8 cellular contexts compared by ENCODE assay signal in the genomic region with DNA sequence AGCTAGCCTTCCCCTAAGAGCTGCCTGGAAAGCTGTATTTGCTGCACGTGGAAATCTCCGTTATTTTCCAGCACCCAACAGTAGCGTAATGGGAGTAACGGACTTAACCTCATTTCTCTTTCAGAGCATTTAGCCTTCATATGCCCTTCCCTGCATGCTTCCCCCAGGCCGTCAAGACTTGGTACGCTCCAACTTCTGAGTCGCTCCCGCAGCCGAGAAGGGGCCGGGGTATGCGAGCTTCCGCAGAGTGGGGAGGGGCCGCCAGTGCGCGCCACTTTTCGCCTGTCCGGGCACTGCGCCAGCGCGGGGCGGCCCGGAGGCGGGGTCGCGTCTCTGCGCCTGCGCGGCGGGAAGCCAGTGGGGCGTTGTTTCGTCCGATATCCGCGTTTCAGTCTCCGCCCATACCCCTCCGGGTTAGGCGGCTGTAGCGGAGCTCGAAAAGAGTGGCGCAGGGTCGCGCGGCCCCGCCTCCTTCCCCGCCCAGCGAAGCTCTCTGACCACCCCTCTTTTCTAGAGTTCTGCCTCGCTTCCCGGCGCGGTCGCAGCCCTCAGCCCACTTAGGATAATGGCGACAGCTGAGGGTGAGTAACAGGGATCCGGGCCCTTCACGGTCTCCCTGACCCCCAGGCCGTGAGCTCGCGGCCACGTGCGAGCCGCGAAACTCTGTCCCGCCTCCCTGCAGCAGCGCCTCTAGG. TPM values are rescaled to one million over a fixed set of nuclear protein-coding genes. Genes with fewer than 3 reads are reported as not detected.
DNase-seq lines count a peak whose midpoint lies in the region; ATAC-seq, FAIRE-seq and TF ChIP-seq lines count a peak whose summit lies in the region.

A gene with protein sequence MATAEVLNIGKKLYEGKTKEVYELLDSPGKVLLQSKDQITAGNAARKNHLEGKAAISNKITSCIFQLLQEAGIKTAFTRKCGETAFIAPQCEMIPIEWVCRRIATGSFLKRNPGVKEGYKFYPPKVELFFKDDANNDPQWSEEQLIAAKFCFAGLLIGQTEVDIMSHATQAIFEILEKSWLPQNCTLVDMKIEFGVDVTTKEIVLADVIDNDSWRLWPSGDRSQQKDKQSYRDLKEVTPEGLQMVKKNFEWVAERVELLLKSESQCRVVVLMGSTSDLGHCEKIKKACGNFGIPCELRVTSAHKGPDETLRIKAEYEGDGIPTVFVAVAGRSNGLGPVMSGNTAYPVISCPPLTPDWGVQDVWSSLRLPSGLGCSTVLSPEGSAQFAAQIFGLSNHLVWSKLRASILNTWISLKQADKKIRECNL (plus strand): TSS at position 513 of the 695 bp plus-strand sequence. CDS start 53 bp downstream, at position 566.

- POLR2A ChIA-PET in H1 (lab: Charles Lee; ENCODE audit: partially characterized antibody), result interaction anchor here (0.9 to 7.7 kb wide), 20 partner anchors 13 to 542 kb away, joined by 3 to 121 read pairs (median 7); partner anchors contain the start of genes AASDH, ARL9, NOA1 and POLR2B

- H4K20me1 ChIP-seq in H1 (replicated peaks in 1 of 2; ENCODE audit: control insufficient read depth in 1 of 2, insufficient read depth in 2 of 2, low read length in 2 of 2), result peaks cover 16 to 18% of the 10 kb centered on the region in 2 experiments

- H3K4me2 ChIP-seq in H1 (ENCODE audit: insufficient read depth in 1 of 2, low read depth in 2 of 2, low read length in 2 of 2), result peak within 1 kb of the TSS; percentile 82 to 91
- peak within 1 kb of the TSS; percentile 96 for H3K4me2 ChIP-seq in mesendoderm (ENCODE audit: low read length)

- H3K36me3 ChIP-seq in H1 (ENCODE audit: control insufficient read depth in 2 of 4, insufficient read depth in 4 of 4, low read length in 3 of 4) (peaks cover 0 to 15% (median 0%) of the 10 kb centered on the region in 4 experiments; a peak in 1 of 8 replicates), mesendoderm (ENCODE audit: control insufficient read depth, insufficient read depth, low read length) (no peaks in the 10 kb centered on the region)

- peak in 1 of 2 experiments; percentile 88; a peak in 2 of 3 replicates for TF ChIP-seq EP300 in H1 (IDR thresholded peaks at IDR 0.05; ENCODE audit: borderline replicate concordance in 1 of 2, low read depth in 2 of 2, low read length in 2 of 2)

- 2% methylated on average over 47 of the region's 63 CpGs; no CpG with 5 or more reads in 1 of the 2 experiments for WGBS in H1 (ENCODE audit: extremely low coverage in 1 of 2, insufficient coverage in 1 of 2, insufficient read length in 1 of 2, insufficient replicate concordance in 2 of 2, low coverage in 1 of 2, low lambda C conversion rate in 2 of 2, missing lambda C conversion rate in 1 of 2), 2 experiments
- WGBS in mesendoderm (ENCODE audit: extremely low coverage, insufficient coverage, low lambda C conversion rate), result no CpG with 5 or more reads among the region's 63 CpGs

- no peak for TF ChIP-seq RAD21 in H1 (IDR thresholded peaks at IDR 0.05 in 1 of 2, conservative IDR thresholded peaks at IDR 0.05 in 1 of 2; ENCODE audit: low read depth in 2 of 2, low read length in 2 of 2)

- peak within 1 kb of the TSS; percentile 90 for H2BK12ac ChIP-seq in H1 (ENCODE audit: low read depth, low read length)

- H3K23ac ChIP-seq in H1 (ENCODE audit: insufficient read length), result no peak within 1 kb of the TSS
- H3K23ac ChIP-seq in mesendoderm (ENCODE audit: low read length), result no peak within 1 kb of the TSS

- no peaks in the 10 kb centered on the region for H3K27me3 ChIP-seq in H1 (replicated peaks in 1 of 4; ENCODE audit: control insufficient read depth in 3 of 4, extremely low read depth in 1 of 4, insufficient read depth in 3 of 4, low read length in 3 of 4)
- no peaks in the 10 kb centered on the region for H3K27me3 ChIP-seq in mesendoderm (ENCODE audit: insufficient read depth, low read length, poor library complexity)

- peak within 1 kb of the TSS; percentile 92 for H3K27ac ChIP-seq in H1 (ENCODE audit: low read depth, low read length)
- peak within 1 kb of the TSS; percentile 88 for H3K27ac ChIP-seq in mesendoderm (ENCODE audit: low read depth, low read length)

- no peak within 1 kb of the TSS for H3K14ac ChIP-seq in H1 (ENCODE audit: insufficient read length)

- TF ChIP-seq POLR2A in H1 (IDR thresholded peaks at IDR 0.05; ENCODE audit: control extremely low read depth in 1 of 2, low read depth in 2 of 2, low read length in 2 of 2), result peak; percentile 30 to 52; a peak in 2 of 3 replicates

- DNase-seq in COLO668 (lab: John Stamatoyannopoulos, UW; ENCODE audit: unreplicated experiment) (peak; percentile 94), HT1080 (ENCODE audit: low read depth) (peak; percentile 96), NOMO-1 treated with DMSO at 0.1 percent for 48 hours (lab: John Stamatoyannopoulos, UW; ENCODE audit: unreplicated experiment) (peak; percentile 90), H1 (ENCODE audit: low read depth in 1 of 2, low spot score in 2 of 2) (peak; percentile 94 to 98), mesendoderm (peak; percentile 98)
- DNase-seq in activated CD8-positive, alpha-beta memory T cell treated with anti-CD3 and anti-CD28 coated beads for 48 hours (ENCODE audit: low read depth in 2 of 3, low spot score in 2 of 3), result peak; percentile 94 to 97 (median 97)
- peak; percentile 88 for DNase-seq in stimulated activated CD8-positive, alpha-beta memory T cell treated with anti-CD3 and anti-CD28 coated beads, Interleukin-15, amount 100 ng/mL, for 1 hour (ENCODE audit: low read depth)

- H2BK15ac ChIP-seq in H1 (ENCODE audit: low read length), result 0 out of 2 replicates have a peak within 1 kb of the TSS, but pooled peaks have one; percentile 65
- H2BK15ac ChIP-seq in mesendoderm (replicated peaks; ENCODE audit: low read depth), result no peak within 1 kb of the TSS

- H3K9ac ChIP-seq in H1 (replicated peaks in 1 of 4; ENCODE audit: extremely low read depth in 1 of 4, low read depth in 3 of 4, low read length in 3 of 4) (peak within 1 kb of the TSS; percentile 88 to 98 (median 92)), mesendoderm (ENCODE audit: low read length) (peak within 1 kb of the TSS; percentile 97)

- H3K4me1 ChIP-seq in H1 (replicated peaks in 1 of 4; ENCODE audit: control insufficient read depth in 3 of 4, insufficient read depth in 4 of 4, low read length in 3 of 4) (peaks cover 0 to 2% (median 1%) of the 10 kb centered on the region in 4 experiments; a peak in 5 of 7 replicates), mesendoderm (ENCODE audit: control insufficient read depth, low read depth, low read length) (peaks cover 4% of the 10 kb centered on the region)

- H2BK5ac ChIP-seq in H1 (ENCODE audit: low read depth, low read length), result peak within 1 kb of the TSS; percentile 95
- H2BK5ac ChIP-seq in mesendoderm (ENCODE audit: low read length), result peak within 1 kb of the TSS; percentile 81

- H4K5ac ChIP-seq in H1 (ENCODE audit: insufficient read length, low read depth, low read length) (peak within 1 kb of the TSS; percentile 94), mesendoderm (ENCODE audit: low read length) (no peak within 1 kb of the TSS)

- H3K79me1 ChIP-seq in H1 (ENCODE audit: low read depth, low read length) (no peaks in the 10 kb centered on the region), mesendoderm (ENCODE audit: low read length) (no peaks in the 10 kb centered on the region)

- no peak within 1 kb of the TSS for H2BK20ac ChIP-seq in H1 (ENCODE audit: low read length)

- peak within 1 kb of the TSS; percentile 81; the same call in 1 of the 2 replicates for H2AFZ ChIP-seq in H1 (ENCODE audit: low read length)

- no peaks in the 10 kb centered on the region for H3K9me3 ChIP-seq in H1 (ENCODE audit: insufficient read depth in 2 of 2, low read depth in 1 of 2, low read length in 1 of 2)

- H4K91ac ChIP-seq in H1 (replicated peaks; ENCODE audit: insufficient read length, low read length), result peak within 1 kb of the TSS; percentile 97

- H3K4ac ChIP-seq in H1 (replicated peaks; ENCODE audit: insufficient read length, low read depth, low read length), result peak within 1 kb of the TSS; percentile 91
- H3K4ac ChIP-seq in mesendoderm (ENCODE audit: low read depth, low read length), result peak within 1 kb of the TSS; percentile 85

- ATAC-seq in GM21360 (IDR thresholded peaks at IDR 0.05; ENCODE audit: unreplicated experiment), result peak; percentile 67

- peaks cover 15% of the 10 kb centered on the region for H3K23me2 ChIP-seq in H1 (ENCODE audit: low read depth, low read length)

- peak in 1 of 3 experiments; percentile 1; a peak in 1 of 4 replicates for TF ChIP-seq CTCF in H1 (IDR thresholded peaks at IDR 0.05; ENCODE audit: control extremely low read depth in 1 of 3, insufficient read depth in 1 of 3, low read depth in 1 of 3, low read length in 3 of 3)

- FAIRE-seq in H1 (lab: Jason Lieb, UNC), result no peak

- H3K79me2 ChIP-seq in H1 (ENCODE audit: control insufficient read depth in 1 of 2, insufficient read depth in 2 of 2, low read length in 2 of 2) (peaks cover 54 to 92% of the 10 kb centered on the region in 2 experiments), mesendoderm (ENCODE audit: control insufficient read depth, insufficient read depth, low read length) (peaks cover 78% of the 10 kb centered on the region)

- peak within 1 kb of the TSS; percentile 87 to 96 (median 90) for H3K4me3 ChIP-seq in H1 (ENCODE audit: extremely low read depth in 1 of 4, insufficient read depth in 2 of 4, low read depth in 3 of 4, low read length in 4 of 4)
- H3K4me3 ChIP-seq in mesendoderm (ENCODE audit: low read length), result peak within 1 kb of the TSS; percentile 95

- H4K8ac ChIP-seq in H1 (ENCODE audit: extremely low read depth, insufficient read depth, low read length) (peak within 1 kb of the TSS; percentile 93), mesendoderm (ENCODE audit: low read depth, low read length) (peak within 1 kb of the TSS; percentile 7)

- H3K18ac ChIP-seq in H1 (ENCODE audit: extremely low read depth, low read length) (peak within 1 kb of the TSS; percentile 97), mesendoderm (ENCODE audit: low read length) (peak within 1 kb of the TSS; percentile 97)

- H2BK120ac ChIP-seq in H1 (replicated peaks; ENCODE audit: low read depth, low read length), result peak within 1 kb of the TSS; percentile 33
- H2BK120ac ChIP-seq in mesendoderm (ENCODE audit: low read depth, low read length), result no peak within 1 kb of the TSS

- CTCF ChIA-PET in H1 (lab: Charles Lee; ENCODE audit: partially characterized antibody), result interaction anchor here (0.7 to 3.3 kb wide), 7 partner anchors 10 to 401 kb away, joined by 3 to 16 read pairs (median 3); no protein-coding TSS in a partner anchor

- H3K56ac ChIP-seq in H1 (replicated peaks; ENCODE audit: insufficient read length, low read depth, low read length), result peak within 1 kb of the TSS; percentile 98
- H3K56ac ChIP-seq in mesendoderm (ENCODE audit: low read length), result peak within 1 kb of the TSS; percentile 99

- H2AK5ac ChIP-seq in H1 (ENCODE audit: low read depth, low read length) (peak within 1 kb of the TSS; percentile 84), mesendoderm (ENCODE audit: low read length) (no peak within 1 kb of the TSS)

RNA-seq across cellular contexts. Expression of the gene that starts here (rescaled TPM):
- total RNA-seq in HT1080 (2014; rRNA removed; shearing (Covaris generic)), result 121 and 144 TPM in 2 replicates
- 284 and 328 TPM in 2 replicates for polyA plus RNA-seq in HT1080 (2015; cell fraction: cytosol; rRNA removed)
- 374 and 432 TPM in 2 replicates for polyA plus RNA-seq in HT1080 (2015; cell fraction: nucleus; rRNA removed)
- 487 and 512 TPM in 2 replicates for total RNA-seq in H1 (2021; fragmentation: NEBNext Ultra II Directional; extraction: Animal tissue kit (Norgen Biotek cat#: 25700))
- polyA plus RNA-seq in H1 (2011; rRNA removed), result 267 and 456 TPM in 2 replicates
- polyA plus RNA-seq in H1 (2011; cell fraction: cytosol; rRNA removed), result 348 TPM
- polyA plus RNA-seq in H1 (2011; cell fraction: nucleus; rRNA removed), result 152 TPM
- polyA plus RNA-seq in H1 (2012, experiment 1 of 2), result 291 to 529 TPM (median 333 TPM) in 4 replicates
- 47.0 TPM for polyA plus RNA-seq in H1 (2012, experiment 2 of 2)
- 307 TPM for polyA plus RNA-seq in H1 (2013, experiment 1 of 2)
- 308 TPM for polyA plus RNA-seq in H1 (2013, experiment 2 of 2)
- 219 and 256 TPM in 2 replicates for polyA minus RNA-seq in H1 (2011; rRNA and poly(A)+ RNA removed)
- 110 TPM for polyA minus RNA-seq in H1 (2011; cell fraction: cytosol; rRNA and poly(A)+ RNA removed)
- polyA minus RNA-seq in H1 (2011; cell fraction: nucleus; rRNA and poly(A)+ RNA removed), result 170 TPM
- 439 TPM for polyA plus RNA-seq in mesendoderm (2013, experiment 1 of 2)
- 436 TPM for polyA plus RNA-seq in mesendoderm (2013, experiment 2 of 2)

Comparison
In these comparisons a context has a peak if more than half of its experiments do, and no peak if none do; other contexts are left out.
1. Peak in every context shown above with its lines: DNase-seq, ATAC-seq, H3K4me3 ChIP-seq and H3K27ac ChIP-seq.